In the genomic region with DNA sequence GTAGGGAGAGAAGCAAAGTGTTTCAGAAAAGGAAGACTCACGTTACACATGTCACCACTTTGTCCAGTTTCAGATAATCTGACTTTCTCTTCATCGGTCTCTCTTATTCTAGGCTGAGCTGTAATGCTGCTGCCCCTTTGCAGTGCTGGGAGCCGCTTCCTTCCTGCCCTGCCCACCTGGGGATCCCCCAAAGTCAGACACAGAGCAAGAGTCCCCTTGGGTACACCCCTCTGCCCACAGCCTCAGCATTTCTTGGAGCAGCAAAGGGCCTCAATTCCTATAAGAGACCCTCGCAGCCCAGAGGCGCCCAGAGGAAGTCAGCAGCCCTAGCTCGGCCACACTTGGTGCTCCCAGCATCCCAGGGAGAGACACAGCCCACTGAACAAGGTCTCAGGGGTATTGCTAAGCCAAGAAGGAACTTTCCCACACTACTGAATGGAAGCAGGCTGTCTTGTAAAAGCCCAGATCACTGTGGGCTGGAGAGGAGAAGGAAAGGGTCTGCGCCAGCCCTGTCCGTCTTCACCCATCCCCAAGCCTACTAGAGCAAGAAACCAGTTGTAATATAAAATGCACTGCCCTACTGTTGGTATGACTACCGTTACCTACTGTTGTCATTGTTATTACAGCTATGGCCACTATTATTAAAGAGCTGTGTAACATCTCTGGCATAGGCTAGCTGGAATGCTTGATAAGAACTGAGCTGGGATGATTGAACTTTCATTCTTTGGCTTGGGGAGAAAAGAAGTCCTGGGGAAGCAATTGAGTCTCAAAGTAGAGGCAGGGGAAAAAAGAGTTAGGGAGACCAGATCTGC, we compare ENCODE assay signal across 16 cellular contexts. TPM values are rescaled to one million over a fixed set of nuclear protein-coding genes. Genes with fewer than 3 reads are reported as not detected.
A peak's percentile ranks its signal among the peaks of the same experiment; 100 is the strongest.
DNase-seq lines count a peak whose midpoint lies in the region; ATAC-seq and TF ChIP-seq lines count a peak whose summit lies in the region.
"Had no signal": no experiment of that assay in that cellular context is flagged by ENCODE, and none has a peak within 500 bp of the region (broad histone marks: within the 10 kb centered on the region; RNA-seq: fewer than 3 reads in every experiment).

No MANE protein-coding gene starts in this region.

- no peaks in the 10 kb centered on the region for H3K9me3 ChIP-seq in CD8-positive, alpha-beta T cell (ENCODE audit: low read length)
- H3K9me3 ChIP-seq in right atrium auricular region, result no peaks in the 10 kb centered on the region
- no peaks in the 10 kb centered on the region for H3K9me3 ChIP-seq in smooth muscle cell (replicated peaks; ENCODE audit: low read depth)
- H3K9me3 ChIP-seq in PC-9 (ENCODE audit: insufficient read depth, low read depth), result no peaks in the 10 kb centered on the region
- H3K9me3 ChIP-seq: tibial nerve had no signal

- H3K4me2 ChIP-seq in smooth muscle cell, result no peak overlapping the region
- no peak overlapping the region for H3K4me2 ChIP-seq in PC-9

- H3K9me2 ChIP-seq in PC-9 (ENCODE audit: insufficient read depth), result peaks cover 4% of the 10 kb centered on the region; the same call in 1 of the 2 replicates

- BruUV-seq in PC-9 (replicated peaks; lab: Mats Ljungman, UMichigan), result no TSS peak

- DNase-seq in CD8-positive, alpha-beta T cell, result peak in 3 of 7 experiments; percentile 15 to 56 (median 31)
- no peak for DNase-seq in activated B cell treated with CpG ODN at 0.5 μM for 24 hours
- DNase-seq in right atrium auricular region (ENCODE audit: low spot score), result no peak
- no peak for DNase-seq in NCI-H1930 (lab: John Stamatoyannopoulos, UW)
- no peak for DNase-seq in COLO829 (ENCODE audit: low spot score)
- DNase-seq in smooth muscle cell (lab: John Stamatoyannopoulos, UW; ENCODE audit: unreplicated experiment), result no peak
- DNase-seq in PC-9, result no peak
- DNase-seq: activated CD4-positive, alpha-beta memory T cell treated with anti-CD3 and anti-CD28 coated beads for 36 hours; NCI-H1694 treated with DMSO at 0.1 percent for 48 hours; NCI-H69; T-helper 9 cell had no signal

- no peaks in the 10 kb centered on the region for H3F3A ChIP-seq in smooth muscle cell (ENCODE audit: low read depth)
- H3F3A ChIP-seq in PC-9 (ENCODE audit: insufficient read depth, low read depth), result no peaks in the 10 kb centered on the region

- POLR2A ChIA-PET in CD8-positive, alpha-beta T cell (lab: Charles Lee), result no interaction called here
- POLR2A ChIA-PET in activated B cell treated with CpG ODN at 0.5 μM for 24 hours (lab: Charles Lee), result interaction anchor here (1.0 kb wide), 1 partner anchor 122 kb away, joined by 3 read pairs; no protein-coding TSS in a partner anchor
- POLR2A ChIA-PET in PC-9 (lab: Charles Lee; ENCODE audit: unreplicated experiment), result no interaction called here

- no peaks in the 10 kb centered on the region for H3K27me3 ChIP-seq in CD8-positive, alpha-beta T cell (ENCODE audit: insufficient read depth, low read length)
- no peaks in the 10 kb centered on the region for H3K27me3 ChIP-seq in right atrium auricular region
- H3K27me3 ChIP-seq in smooth muscle cell (ENCODE audit: low read depth), result peaks cover 22% of the 10 kb centered on the region
- no peaks in the 10 kb centered on the region for H3K27me3 ChIP-seq in PC-9 (ENCODE audit: insufficient read depth, low read depth)

- H2AFZ ChIP-seq in smooth muscle cell (ENCODE audit: low read depth) (no peak overlapping the region), PC-9 (no peak overlapping the region)

- CTCF ChIA-PET in CD8-positive, alpha-beta T cell (lab: Charles Lee), result interaction anchor here (1.0 to 1.1 kb wide), 2 partner anchors 27 to 65 kb away, joined by 3 read pairs; no protein-coding TSS in a partner anchor
- CTCF ChIA-PET in activated B cell treated with CpG ODN at 0.5 μM for 24 hours (lab: Charles Lee) (no interaction called here), PC-9 (lab: Charles Lee) (no interaction called here)

- H3K36me3 ChIP-seq in CD8-positive, alpha-beta T cell (ENCODE audit: insufficient read depth, low read length), result no peaks in the 10 kb centered on the region
- H3K36me3 ChIP-seq in right atrium auricular region, result no peaks in the 10 kb centered on the region
- no peaks in the 10 kb centered on the region for H3K36me3 ChIP-seq in smooth muscle cell (ENCODE audit: low read depth)
- no peaks in the 10 kb centered on the region for H3K36me3 ChIP-seq in PC-9 (ENCODE audit: low read depth)
- H3K36me3 ChIP-seq: tibial nerve had no signal

- H3K27me3 Mint-ChIP-seq in CD8-positive, alpha-beta T cell (ENCODE audit: low read depth), result no peaks in the 10 kb centered on the region
- peaks cover 14% of the 10 kb centered on the region for H3K27me3 Mint-ChIP-seq in activated B cell treated with CpG ODN at 0.5 μM for 24 hours

- H3K27ac Mint-ChIP-seq in CD8-positive, alpha-beta T cell, result peak overlapping the region; percentile 28
- H3K27ac Mint-ChIP-seq in activated B cell treated with CpG ODN at 0.5 μM for 24 hours, result no peak overlapping the region
- H3K27ac Mint-ChIP-seq: activated CD4-positive, alpha-beta memory T cell treated with anti-CD3 and anti-CD28 coated beads for 36 hours had no signal

- ATAC-seq in CD8-positive, alpha-beta T cell, result peak; percentile 77
- peak; percentile 66 for ATAC-seq in GM19463 (IDR thresholded peaks at IDR 0.05; ENCODE audit: unreplicated experiment)
- ATAC-seq in activated B cell treated with CpG ODN at 0.5 μM for 24 hours (ENCODE audit: low read depth), result peak; percentile 34

- peaks cover 21% of the 10 kb centered on the region for H3K4me1 Mint-ChIP-seq in CD8-positive, alpha-beta T cell (ENCODE audit: low read depth)
- H3K4me1 Mint-ChIP-seq in activated B cell treated with CpG ODN at 0.5 μM for 24 hours, result peaks cover 8% of the 10 kb centered on the region

- intact Hi-C loops in CD8-positive, alpha-beta T cell (cut with DNase I, micrococcal nuclease), result no loop called here
- intact Hi-C loops in activated B cell treated with CpG ODN at 0.5 μM for 24 hours (cut with micrococcal nuclease) (no loop called here), PC-9 (cut with micrococcal nuclease; ENCODE audit: unreplicated experiment) (no loop called here)

- H3K4me1 ChIP-seq in CD8-positive, alpha-beta T cell (ENCODE audit: insufficient read depth, low read length), result peaks cover 17% of the 10 kb centered on the region
- H3K4me1 ChIP-seq in right atrium auricular region, result peaks cover 0 to 17% of the 10 kb centered on the region in 2 donors
- no peaks in the 10 kb centered on the region for H3K4me1 ChIP-seq in smooth muscle cell (ENCODE audit: low read depth)
- H3K4me1 ChIP-seq in PC-9 (replicated peaks; ENCODE audit: insufficient read depth), result no peaks in the 10 kb centered on the region
- H3K4me1 ChIP-seq: tibial nerve had no signal

- H3K27ac ChIP-seq in CD8-positive, alpha-beta T cell (ENCODE audit: low read depth, low read length), result no peak overlapping the region
- H3K27ac ChIP-seq in right atrium auricular region, result peak overlapping the region; percentile 8 to 19
- H3K27ac ChIP-seq in smooth muscle cell (ENCODE audit: low read depth), result no peak overlapping the region
- no peak overlapping the region for H3K27ac ChIP-seq in PC-9
- H3K27ac ChIP-seq: epithelial cell of prostate, tibial nerve had no signal

- H3K9me3 Mint-ChIP-seq in CD8-positive, alpha-beta T cell, result no peaks in the 10 kb centered on the region
- H3K9me3 Mint-ChIP-seq in activated B cell treated with CpG ODN at 0.5 μM for 24 hours, result no peaks in the 10 kb centered on the region
- H3K9me3 Mint-ChIP-seq: activated CD4-positive, alpha-beta memory T cell treated with anti-CD3 and anti-CD28 coated beads for 36 hours had no signal

- no peaks in the 10 kb centered on the region for H3K79me2 ChIP-seq in smooth muscle cell (ENCODE audit: low read depth)
- H3K79me2 ChIP-seq in PC-9 (ENCODE audit: low read depth), result no peaks in the 10 kb centered on the region

- TF ChIP-seq CTCF in CD8-positive, alpha-beta T cell (IDR thresholded peaks at IDR 0.05), result no peak
- no peak for TF ChIP-seq CTCF in activated B cell treated with CpG ODN at 0.5 μM for 24 hours (IDR thresholded peaks at IDR 0.05)
- no peak for TF ChIP-seq CTCF in right atrium auricular region (IDR thresholded peaks at IDR 0.05)
- no peak for TF ChIP-seq CTCF in smooth muscle cell (IDR thresholded peaks at IDR 0.05; ENCODE audit: borderline replicate concordance, insufficient read depth, poor library complexity, severe bottlenecking)
- no peak for TF ChIP-seq CTCF in PC-9 (conservative IDR thresholded peaks at IDR 0.05)

- no peak overlapping the region for H3K9ac ChIP-seq in smooth muscle cell (ENCODE audit: low read depth)

- no peaks in the 10 kb centered on the region for H3K36me3 Mint-ChIP-seq in CD8-positive, alpha-beta T cell
- H3K36me3 Mint-ChIP-seq in activated B cell treated with CpG ODN at 0.5 μM for 24 hours (ENCODE audit: low read depth), result no peaks in the 10 kb centered on the region
- H3K36me3 Mint-ChIP-seq: activated CD4-positive, alpha-beta memory T cell treated with anti-CD3 and anti-CD28 coated beads for 36 hours had no signal

- no peak overlapping the region for H3K4me3 Mint-ChIP-seq in CD8-positive, alpha-beta T cell
- no peak overlapping the region for H3K4me3 Mint-ChIP-seq in activated B cell treated with CpG ODN at 0.5 μM for 24 hours
- H3K4me3 Mint-ChIP-seq: activated CD4-positive, alpha-beta memory T cell treated with anti-CD3 and anti-CD28 coated beads for 36 hours had no signal

- no peak overlapping the region for H3K4me3 ChIP-seq in CD8-positive, alpha-beta T cell (ENCODE audit: low read depth, low read length)
- H3K4me3 ChIP-seq in right atrium auricular region (no peak overlapping the region), smooth muscle cell (no peak overlapping the region), PC-9 (no peak overlapping the region)
- H3K4me3 ChIP-seq: tibial nerve had no signal

- H4K20me1 ChIP-seq in smooth muscle cell (ENCODE audit: low read depth), result no peaks in the 10 kb centered on the region
- no peaks in the 10 kb centered on the region for H4K20me1 ChIP-seq in PC-9 (ENCODE audit: insufficient read depth)

- WGBS in smooth muscle cell (ENCODE audit: low lambda C conversion rate), result 85% methylated on average over 9 of the region's 9 CpGs

RNA-seq across cellular contexts. Expression of a gene that starts 31.2 kb away (rescaled TPM):
- total RNA-seq in CD8-positive, alpha-beta T cell, result under 1 TPM; 0.08 to 0.11 TPM
- total RNA-seq in activated B cell treated with CpG ODN at 0.5 μM for 24 hours (1.8 and 1.9 TPM in 2 replicates), right atrium auricular region (not detected), smooth muscle cell (not detected in 2 replicates), PC-9 (2021) (not detected in 2 replicates)
- not detected in 2 replicates for polyA plus RNA-seq in smooth muscle cell
- total RNA-seq: tibial nerve had no signal
- polyA plus RNA-seq: keratinocyte had no signal

RNA-seq across cellular contexts. Expression of a gene that starts 34.6 kb away (rescaled TPM):
- not detected for total RNA-seq in CD8-positive, alpha-beta T cell
- total RNA-seq in activated B cell treated with CpG ODN at 0.5 μM for 24 hours, result not detected in 2 replicates
- 10 to 100 TPM in 1 of 2 donors, 1 to 10 TPM in 1; 2.5 to 11.8 TPM for total RNA-seq in right atrium auricular region
- not detected in 2 replicates for total RNA-seq in smooth muscle cell
- polyA plus RNA-seq in smooth muscle cell, result not detected in 2 replicates
- 0.08 TPM in 1 of 2 replicates, not detected in the other for total RNA-seq in PC-9 (2021)

RNA-seq across cellular contexts. Expression of a gene that starts 41.1 kb away (rescaled TPM):
- total RNA-seq in CD8-positive, alpha-beta T cell, result not detected
- not detected in 2 replicates for total RNA-seq in activated B cell treated with CpG ODN at 0.5 μM for 24 hours
- total RNA-seq in right atrium auricular region, result not detected
- 7.4 TPM in 1 of 2 replicates, not detected in the other for total RNA-seq in smooth muscle cell
- not detected in 2 replicates for polyA plus RNA-seq in smooth muscle cell
- 18.7 and 27.6 TPM in 2 replicates for total RNA-seq in PC-9 (2021)
- total RNA-seq: activated CD4-positive, alpha-beta memory T cell treated with anti-CD3 and anti-CD28 coated beads for 36 hours; mononuclear cell; tibial nerve had no signal

RNA-seq across cellular contexts. Expression of a gene that starts 58.4 kb away (rescaled TPM):
- not detected for total RNA-seq in CD8-positive, alpha-beta T cell
- total RNA-seq in activated B cell treated with CpG ODN at 0.5 μM for 24 hours, result not detected in 2 replicates
- 1 to 10 TPM; 3.4 to 8.2 TPM for total RNA-seq in right atrium auricular region
- 0.13 and 0.40 TPM in 2 replicates for total RNA-seq in smooth muscle cell
- 0.22 and 0.31 TPM in 2 replicates for polyA plus RNA-seq in smooth muscle cell
- not detected in 2 replicates for total RNA-seq in PC-9 (2021)
- total RNA-seq: activated CD4-positive, alpha-beta memory T cell treated with anti-CD3 and anti-CD28 coated beads for 36 hours; mononuclear cell had no signal

Comparison
In these comparisons a context has a peak if more than half of its experiments do, and no peak if none do; other contexts are left out.
1. H3K27ac ChIP-seq: peak in right atrium auricular region (2 of 2); none in CD8-positive, alpha-beta T cell (single experiment), smooth muscle cell (single experiment) and PC-9 (single experiment).
2. Peak in every context shown above with its lines, with median percentiles within 50 percentile points of each other: ATAC-seq.